ENCODE assay signal across 15 cellular contexts in genomic region chr2:118667964-118668363, GRCh38.
A peak's percentile ranks its signal among the peaks of the same experiment; 100 is the strongest.
DNase-seq lines count a peak whose midpoint lies in the region; ATAC-seq and TF ChIP-seq lines count a peak whose summit lies in the region.
"Had no signal": no experiment of that assay in that cellular context is flagged by ENCODE, and none has a peak within 500 bp of the region (broad histone marks: within the 10 kb centered on the region; RNA-seq: fewer than 3 reads in every experiment).

No MANE protein-coding gene starts in this region.

- no peak overlapping the region for H3K9ac ChIP-seq in subcutaneous abdominal adipose tissue (ENCODE audit: low read length in 5 of 5)

- ATAC-seq in SK-N-SH treated with all-trans-retinoic acid at 6 μM for 48 hours (peak; percentile 39), HG03139 (IDR thresholded peaks at IDR 0.05; ENCODE audit: unreplicated experiment) (no peak), GM18867 (IDR thresholded peaks at IDR 0.05; ENCODE audit: unreplicated experiment) (no peak)

- intact Hi-C loops in transverse colon (cut with DNase I; ENCODE audit: low total_unique reads) = no loop called here

- WGBS in transverse colon (ENCODE audit: low coverage in 1 of 2), 2 donors = 91% methylated on average over 6 of the region's 6 CpGs; no CpG with 5 or more reads in 1 of the 2 donors

- TF ChIP-seq EP300 in transverse colon (IDR thresholded peaks at IDR 0.05; ENCODE audit: low read depth) = no peak

- peak overlapping the region; percentile 61 for H3K27ac ChIP-seq in subcutaneous abdominal adipose tissue (ENCODE audit: low read depth, low read length)
- H3K27ac ChIP-seq in substantia nigra (ENCODE audit: low read depth, low read length, poor library complexity, severe bottlenecking) = no peak overlapping the region
- H3K27ac ChIP-seq in transverse colon = no peak overlapping the region
- H3K27ac ChIP-seq: cardiac muscle cell, SK-N-MC, WERI-Rb-1 had no signal

- no peaks in the 10 kb centered on the region for H3K27me3 ChIP-seq in subcutaneous abdominal adipose tissue (ENCODE audit: control insufficient read depth in 5 of 5, insufficient read depth in 4 of 5, low read length in 5 of 5)
- H3K27me3 ChIP-seq in transverse colon = no peaks in the 10 kb centered on the region
- H3K27me3 ChIP-seq: cardiac muscle cell, thyroid gland had no signal

- H3K9me3 ChIP-seq in subcutaneous abdominal adipose tissue (ENCODE audit: control insufficient read depth in 5 of 5, low read length in 5 of 5) (no peaks in the 10 kb centered on the region), transverse colon (no peaks in the 10 kb centered on the region)
- H3K9me3 ChIP-seq: thyroid gland had no signal

- in situ Hi-C loops in transverse colon (cut with MboI; ENCODE audit: low pct_ligation_motif_present in 1 of 4, low pct_unique_long_range_greater_than_20kb in 1 of 4, low sequenced_read_pairs in 3 of 4) = no loop called here

- TF ChIP-seq POLR2A in transverse colon (IDR thresholded peaks at IDR 0.05) = no peak

- H3K36me3 ChIP-seq in subcutaneous abdominal adipose tissue (ENCODE audit: control insufficient read depth in 5 of 5, insufficient read depth in 5 of 5, low read length in 5 of 5) (no peaks in the 10 kb centered on the region), transverse colon (no peaks in the 10 kb centered on the region)
- H3K36me3 ChIP-seq: cardiac muscle cell, thyroid gland, WERI-Rb-1 had no signal

- H3K4me1 ChIP-seq in subcutaneous abdominal adipose tissue (ENCODE audit: control insufficient read depth in 5 of 5, insufficient read depth in 5 of 5, low read length in 5 of 5) (peaks cover 0 to 26% (median 19%) of the 10 kb centered on the region in 5 donors), transverse colon (peaks cover 0 to 6% (median 0%) of the 10 kb centered on the region in 4 donors)

- H3K4me3 ChIP-seq in foreskin fibroblast (ENCODE audit: low read depth in 1 of 2, low read length in 2 of 2) (no peak overlapping the region), subcutaneous abdominal adipose tissue (ENCODE audit: low read depth in 1 of 5, low read length in 5 of 5) (no peak overlapping the region), transverse colon (no peak overlapping the region)
- H3K4me3 ChIP-seq: cardiac muscle cell, SK-N-MC, thyroid gland had no signal

- TF ChIP-seq CTCF in foreskin fibroblast (IDR thresholded peaks at IDR 0.05; ENCODE audit: low read depth, low read length) = no peak
- TF ChIP-seq CTCF in transverse colon (IDR thresholded peaks at IDR 0.05) = no peak

- DNase-seq in GM04504 (ENCODE audit: low read depth) (peak; percentile 77), foreskin fibroblast (peak; percentile 86), substantia nigra (lab: John Stamatoyannopoulos, UW) (no peak), transverse colon (no peak)
- DNase-seq: activated gamma-delta T cell; CD8-positive, alpha-beta memory T cell; NCI-H345; WERI-Rb-1 had no signal

TF ChIP-seq in SK-N-SH treated with all-trans-retinoic acid at 6 μM for 48 hours, 23 proteins besides CTCF, POLR2A, EP300 and RAD21:
- no peak for TF ChIP-seq ZNF565 (CRISPR knock-in tag; conservative IDR thresholded peaks at IDR 0.05; ENCODE audit: low read depth)
- TF ChIP-seq SNAI2 (CRISPR knock-in tag; IDR thresholded peaks at IDR 0.05) = no peak
- no peak for TF ChIP-seq GLIS3 (CRISPR knock-in tag; IDR thresholded peaks at IDR 0.05)
- no peak for TF ChIP-seq ZC3H10 (CRISPR knock-in tag; IDR thresholded peaks at IDR 0.05)
- no peak for TF ChIP-seq POU6F1 (CRISPR knock-in tag; IDR thresholded peaks at IDR 0.05; ENCODE audit: borderline replicate concordance, low read depth)
- TF ChIP-seq TOX (CRISPR knock-in tag; IDR thresholded peaks at IDR 0.05; ENCODE audit: borderline replicate concordance) = no peak
- no peak for TF ChIP-seq CREB5 (CRISPR knock-in tag; IDR thresholded peaks at IDR 0.05; ENCODE audit: low read depth)
- no peak for TF ChIP-seq ZNF8 (CRISPR knock-in tag; IDR thresholded peaks at IDR 0.05)
- TF ChIP-seq BACH2 (CRISPR knock-in tag; IDR thresholded peaks at IDR 0.05; ENCODE audit: borderline replicate concordance) = no peak
- no peak for TF ChIP-seq CSRNP3 (CRISPR knock-in tag; IDR thresholded peaks at IDR 0.05)
- TF ChIP-seq TCF4 (CRISPR knock-in tag; IDR thresholded peaks at IDR 0.05; ENCODE audit: borderline replicate concordance) = no peak
- TF ChIP-seq ESRRG (CRISPR knock-in tag; IDR thresholded peaks at IDR 0.05) = no peak
- TF ChIP-seq PPARA (CRISPR knock-in tag; IDR thresholded peaks at IDR 0.05; ENCODE audit: borderline replicate concordance) = no peak

Comparison
In these comparisons a context has a peak if more than half of its experiments do, and no peak if none do; other contexts are left out.
1. DNase-seq: peak in GM04504 (single experiment) and foreskin fibroblast (2 of 2); none in substantia nigra (0 of 49) and transverse colon (single experiment).